Comparison of ENCODE assay signal across 8 cellular contexts in the genomic region with DNA sequence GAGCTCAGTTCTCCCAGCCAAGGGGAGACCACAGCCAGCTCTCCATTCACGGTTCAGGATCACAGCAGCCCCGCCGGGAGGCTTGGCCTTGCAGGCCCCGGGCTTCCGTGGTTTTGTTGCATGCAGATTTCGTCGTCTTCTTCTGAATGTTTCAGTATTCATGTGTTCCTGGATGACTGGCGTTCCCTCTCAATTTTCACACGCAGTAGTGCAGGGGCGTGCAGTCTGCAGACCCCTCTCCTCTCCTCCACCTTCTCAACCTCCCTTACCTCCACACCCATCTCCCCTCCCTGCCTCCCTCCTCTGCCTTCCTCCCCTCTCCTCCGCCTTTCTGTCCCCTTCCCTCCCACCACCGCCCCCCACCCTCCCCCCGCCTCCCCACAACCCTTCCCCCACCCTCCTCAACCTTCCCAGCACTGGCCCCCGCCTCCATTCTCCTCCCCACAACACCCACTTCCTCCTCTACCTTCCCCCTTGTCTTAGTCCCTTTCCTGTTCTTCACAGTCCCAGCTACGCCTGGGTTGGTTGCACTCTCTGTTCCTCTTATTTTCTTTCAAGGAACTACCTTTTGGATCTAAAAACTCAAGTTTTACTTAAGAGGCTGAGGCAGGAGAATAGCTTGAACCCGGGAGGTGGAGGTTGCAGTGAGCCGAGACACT. TPM values are rescaled to one million over a fixed set of nuclear protein-coding genes. Genes with fewer than 3 reads are reported as not detected.
DNase-seq lines count a peak whose midpoint lies in the region; ATAC-seq, FAIRE-seq and TF ChIP-seq lines count a peak whose summit lies in the region.

No MANE protein-coding gene starts in this region.

- H3K79me2 ChIP-seq in K562 (ENCODE audit: control insufficient read depth, insufficient read depth, low read length) = no peaks in the 10 kb centered on the region

- no peak overlapping the region for H3K4me2 ChIP-seq in K562 (ENCODE audit: insufficient read depth, low read length)

- peaks cover 4 to 13% of the 10 kb centered on the region in 2 experiments; a peak in 4 of 5 replicates for H3K27me3 ChIP-seq in K562 (ENCODE audit: control insufficient read depth in 2 of 2, insufficient read depth in 2 of 2, low read length in 2 of 2)
- H3K27me3 ChIP-seq in brain microvascular endothelial cell (replicated peaks) = no peaks in the 10 kb centered on the region

- intact Hi-C loops in K562 (cut with micrococcal nuclease) = no loop called here
- intact Hi-C loops in sciatic nerve (cut with DNase I) = no loop called here

- no peaks in the 10 kb centered on the region for H4K20me1 ChIP-seq in K562 (replicated peaks; ENCODE audit: control insufficient read depth, insufficient read depth, low read length)

- peak; percentile 95 for DNase-seq in NOMO-1 treated with DMSO at 0.1 percent for 48 hours (lab: John Stamatoyannopoulos, UW; ENCODE audit: unreplicated experiment)
- DNase-seq in K562 (ENCODE audit: extremely low read depth in 1 of 4, low spot score in 3 of 4) = peak in 1 of 4 experiments; percentile 28
- peak; percentile 57 for DNase-seq in sciatic nerve (ENCODE audit: low spot score)
- no peak for DNase-seq in brain microvascular endothelial cell
- DNase-seq in NCI-H1105 treated with DMSO at 0.1 percent for 48 hours (lab: John Stamatoyannopoulos, UW) = no peak

- H3K4me3 ChIP-seq in K562 (no peak overlapping the region), brain microvascular endothelial cell (ENCODE audit: low read depth, low read length) (no peak overlapping the region)

- no peak for TF ChIP-seq POLR2A in K562 (conservative IDR thresholded peaks at IDR 0.05)

- in situ Hi-C loops in K562 (cut with MboI) (no loop called here), brain microvascular endothelial cell (cut with HindIII; ENCODE audit: low pct_ligation_motif_present, low sequenced_read_pairs) (no loop called here)

- no peak for TF ChIP-seq CTCF in K562 (IDR thresholded peaks at IDR 0.05 in 2 of 3, conservative IDR thresholded peaks at IDR 0.05 in 1 of 3; ENCODE audit: insufficient read depth in 2 of 3, low read depth in 1 of 3, low read length in 3 of 3)
- no peak for TF ChIP-seq CTCF in brain microvascular endothelial cell (IDR thresholded peaks at IDR 0.05; ENCODE audit: low read depth, low read length, missing control alignments)

- 14% methylated on average over 14 of the region's 17 CpGs for WGBS in K562 (ENCODE audit: insufficient coverage, low coverage, missing lambda C conversion rate)

- no peaks in the 10 kb centered on the region for H3K9me3 ChIP-seq in K562 (replicated peaks; ENCODE audit: control insufficient read depth, insufficient read depth, low read depth, low read length)

- TF ChIP-seq EP300 in K562 (IDR thresholded peaks at IDR 0.05; ENCODE audit: low read length) = no peak

- H3K27ac ChIP-seq in K562 (ENCODE audit: extremely low read depth, low read depth, low read length) = no peak overlapping the region
- H3K27ac ChIP-seq in brain microvascular endothelial cell = no peak overlapping the region

- H3K36me3 ChIP-seq in K562 (ENCODE audit: control insufficient read depth, insufficient read depth, low read length) (no peaks in the 10 kb centered on the region), brain microvascular endothelial cell (replicated peaks) (no peaks in the 10 kb centered on the region)

- H2AFZ ChIP-seq in K562 (ENCODE audit: low read depth, low read length) = peak overlapping the region; percentile 56

- H3K4me1 ChIP-seq in K562 (replicated peaks in 1 of 2; ENCODE audit: control insufficient read depth in 2 of 2, insufficient read depth in 2 of 2, low read length in 2 of 2) = peaks cover 14 to 46% of the 10 kb centered on the region in 2 experiments; a peak in 3 of 5 replicates

- no peaks in the 10 kb centered on the region for H3K9me1 ChIP-seq in K562 (ENCODE audit: control insufficient read depth, insufficient read depth, low read length)

- ATAC-seq in GM19395 (IDR thresholded peaks at IDR 0.05; ENCODE audit: unreplicated experiment) (peak; percentile 61), K562 (peak; percentile 6; the same call in 1 of the 3 replicates), sciatic nerve (no peak), HG03159 (IDR thresholded peaks at IDR 0.05; ENCODE audit: unreplicated experiment) (no peak), HG03280 (IDR thresholded peaks at IDR 0.05; ENCODE audit: unreplicated experiment) (no peak)

- no peak for FAIRE-seq in K562 (lab: Jason Lieb, UNC)

- BruUV-seq in K562 (replicated peaks; lab: Mats Ljungman, UMichigan) = no TSS peak

- peak overlapping the region in 1 of 2 experiments; percentile 7; a peak in 1 of 4 replicates for H3K9ac ChIP-seq in K562 (ENCODE audit: insufficient read depth in 1 of 2, low read depth in 2 of 2, low read length in 2 of 2)

- POLR2A ChIA-PET in K562 (lab: Yijun Ruan, JAX) = interaction anchor here (0.6 to 0.8 kb wide), 3 partner anchors 10 to 268 kb away, joined by 3 read pairs; no protein-coding TSS in a partner anchor

- CTCF ChIA-PET in K562 (lab: Yijun Ruan, JAX; ENCODE audit: low intra/inter-chr PET ratio) = no interaction called here

- no peak for TF ChIP-seq RAD21 in K562 (CRISPR knock-in tag; conservative IDR thresholded peaks at IDR 0.05 in 1 of 2, IDR thresholded peaks at IDR 0.05 in 1 of 2)

TF ChIP-seq in K562, 482 proteins besides CTCF, POLR2A, EP300 and RAD21 (continues in another document):
- peak; percentile 83 for TF ChIP-seq SPI1 (IDR thresholded peaks at IDR 0.05; ENCODE audit: borderline replicate concordance, low read depth, low read length)
- TF ChIP-seq, protein P1, sequence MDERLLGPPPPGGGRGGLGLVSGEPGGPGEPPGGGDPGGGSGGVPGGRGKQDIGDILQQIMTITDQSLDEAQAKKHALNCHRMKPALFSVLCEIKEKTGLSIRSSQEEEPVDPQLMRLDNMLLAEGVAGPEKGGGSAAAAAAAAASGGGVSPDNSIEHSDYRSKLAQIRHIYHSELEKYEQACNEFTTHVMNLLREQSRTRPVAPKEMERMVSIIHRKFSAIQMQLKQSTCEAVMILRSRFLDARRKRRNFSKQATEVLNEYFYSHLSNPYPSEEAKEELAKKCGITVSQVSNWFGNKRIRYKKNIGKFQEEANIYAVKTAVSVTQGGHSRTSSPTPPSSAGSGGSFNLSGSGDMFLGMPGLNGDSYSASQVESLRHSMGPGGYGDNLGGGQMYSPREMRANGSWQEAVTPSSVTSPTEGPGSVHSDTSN (CRISPR knock-in tag; IDR thresholded peaks at IDR 0.05; ENCODE audit: low read depth) = no peak
- TF ChIP-seq, protein P1 (tag; conservative IDR thresholded peaks at IDR 0.05; ENCODE audit: low read depth) = no peak
- TF ChIP-seq, protein P2, sequence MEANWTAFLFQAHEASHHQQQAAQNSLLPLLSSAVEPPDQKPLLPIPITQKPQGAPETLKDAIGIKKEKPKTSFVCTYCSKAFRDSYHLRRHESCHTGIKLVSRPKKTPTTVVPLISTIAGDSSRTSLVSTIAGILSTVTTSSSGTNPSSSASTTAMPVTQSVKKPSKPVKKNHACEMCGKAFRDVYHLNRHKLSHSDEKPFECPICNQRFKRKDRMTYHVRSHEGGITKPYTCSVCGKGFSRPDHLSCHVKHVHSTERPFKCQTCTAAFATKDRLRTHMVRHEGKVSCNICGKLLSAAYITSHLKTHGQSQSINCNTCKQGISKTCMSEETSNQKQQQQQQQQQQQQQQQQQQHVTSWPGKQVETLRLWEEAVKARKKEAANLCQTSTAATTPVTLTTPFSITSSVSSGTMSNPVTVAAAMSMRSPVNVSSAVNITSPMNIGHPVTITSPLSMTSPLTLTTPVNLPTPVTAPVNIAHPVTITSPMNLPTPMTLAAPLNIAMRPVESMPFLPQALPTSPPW (CRISPR knock-in tag; IDR thresholded peaks at IDR 0.05) = peak; percentile 46
- peak; percentile 12; the same call in 1 of the 2 replicates for TF ChIP-seq CEBPG (CRISPR knock-in tag; IDR thresholded peaks at IDR 0.05)
- TF ChIP-seq CEBPG (tag; conservative IDR thresholded peaks at IDR 0.05 in 1 of 2, IDR thresholded peaks at IDR 0.05 in 1 of 2) = no peak
- TF ChIP-seq, protein P3, sequence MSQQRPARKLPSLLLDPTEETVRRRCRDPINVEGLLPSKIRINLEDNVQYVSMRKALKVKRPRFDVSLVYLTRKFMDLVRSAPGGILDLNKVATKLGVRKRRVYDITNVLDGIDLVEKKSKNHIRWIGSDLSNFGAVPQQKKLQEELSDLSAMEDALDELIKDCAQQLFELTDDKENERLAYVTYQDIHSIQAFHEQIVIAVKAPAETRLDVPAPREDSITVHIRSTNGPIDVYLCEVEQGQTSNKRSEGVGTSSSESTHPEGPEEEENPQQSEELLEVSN (IDR thresholded peaks at IDR 0.05; ENCODE audit: borderline replicate concordance in 1 of 2, extremely low read depth in 1 of 2, insufficient read depth in 1 of 2, insufficient read length in 1 of 2, low read depth in 1 of 2, low read length in 1 of 2, poor library complexity in 1 of 2, severe bottlenecking in 1 of 2) = peak in 1 of 2 experiments; percentile 5

RNA-seq across cellular contexts. Expression of a gene that starts 8.4 kb away (rescaled TPM):
- 43.8 and 108 TPM in 2 replicates for total RNA-seq in K562 (2011; cell fraction: chromatin; rRNA removed; ENCODE audit: low replicate concordance)
- total RNA-seq in K562 (2011; cell fraction: nucleolus; rRNA removed) = 90.5 and 93.4 TPM in 2 replicates
- 52.4 and 63.7 TPM in 2 replicates for total RNA-seq in K562 (2011; cell fraction: nucleoplasm; rRNA removed)
- 34.7 and 41.3 TPM in 2 replicates for total RNA-seq in K562 (2014; rRNA removed)
- total RNA-seq in K562 (2014; rRNA removed; fragmentation: Illumina TruSeq; extraction: Trizol) = 8.0 and 8.7 TPM in 2 replicates
- total RNA-seq in K562 (2015; rRNA removed; fragmentation: Illumina TruSeq; extraction: Trizol) = 18.8 and 21.4 TPM in 2 replicates
- total RNA-seq in K562 (2021) = 88.7 and 91.3 TPM in 2 replicates
- 11.5 and 24.6 TPM in 2 replicates for polyA plus RNA-seq in K562 (2011; rRNA removed)
- 20.4 and 78.6 TPM in 2 replicates for polyA plus RNA-seq in K562 (2011; cell fraction: cytosol; rRNA removed)
- 49.9 and 126 TPM in 2 replicates for polyA plus RNA-seq in K562 (2011; cell fraction: nucleus; rRNA removed)
- 20.5 and 34.6 TPM in 2 replicates for polyA plus RNA-seq in K562 (2012)
- polyA plus RNA-seq in K562 (2014; fragmentation: Illumina TruSeq; extraction: Trizol) = 12.0 and 24.5 TPM in 2 replicates
- polyA plus RNA-seq in K562 (2014; fragmentation: Nextera tagmentation; extraction: Ambion mirVana) = 1 to 10 TPM in 1 of 2 experiments, under 1 TPM in 1; 0.65 to 2.3 TPM
- 36.6 and 50.8 TPM in 2 replicates for polyA plus RNA-seq in K562 (2014; rRNA removed)
- polyA minus RNA-seq in K562 (2011; rRNA and poly(A)+ RNA removed) = 11.9 and 16.0 TPM in 2 replicates
- 41.4 and 45.6 TPM in 2 replicates for polyA minus RNA-seq in K562 (2011; cell fraction: cytosol; rRNA and poly(A)+ RNA removed)
- polyA minus RNA-seq in K562 (2011; cell fraction: nucleus; rRNA and poly(A)+ RNA removed) = 23.3 TPM in 2 replicates
- total RNA-seq in sciatic nerve = 10.2 TPM

Comparison
In these comparisons a context has a peak if more than half of its experiments do, and no peak if none do; other contexts are left out.
1. ATAC-seq: peak in GM19395 (single experiment) and K562 (single experiment); none in sciatic nerve (single experiment), HG03159 (single experiment) and HG03280 (single experiment).
2. DNase-seq: peak in NOMO-1 treated with DMSO at 0.1 percent for 48 hours (single experiment) and sciatic nerve (single experiment); none in brain microvascular endothelial cell (single experiment) and NCI-H1105 treated with DMSO at 0.1 percent for 48 hours (single experiment).